In genomic region chr4:182240161-182241130, GRCh38 we compare ENCODE assay signal across 1 cellular context.
TF ChIP-seq lines count a peak whose summit lies in the region.

No MANE protein-coding gene starts in this region.

TF ChIP-seq in H1, 55 proteins besides CTCF, POLR2A, EP300 and RAD21 (continued from another document):
- TF ChIP-seq JUN (IDR thresholded peaks at IDR 0.05; ENCODE audit: low read depth, low read length) (no peak), TCF12 (IDR thresholded peaks at IDR 0.05; ENCODE audit: low read depth, low read length) (no peak), GTF2F1 (IDR thresholded peaks at IDR 0.05; ENCODE audit: borderline replicate concordance, low read depth, low read length) (no peak), EGR1 (IDR thresholded peaks at IDR 0.05; ENCODE audit: borderline replicate concordance, low read depth, low read length) (no peak), RXRA (IDR thresholded peaks at IDR 0.05; ENCODE audit: insufficient read depth, low read depth, low read length) (no peak), RNF2 (IDR thresholded peaks at IDR 0.05; ENCODE audit: borderline replicate concordance, low read depth, low read length, missing control alignments, poor library complexity, severe bottlenecking) (no peak), SUZ12 (IDR thresholded peaks at IDR 0.05; ENCODE audit: low read length) (no peak), SIN3A (conservative IDR thresholded peaks at IDR 0.05 in 1 of 2, IDR thresholded peaks at IDR 0.05 in 1 of 2; ENCODE audit: low read depth in 1 of 2, low read length in 2 of 2) (no peak), TBP (IDR thresholded peaks at IDR 0.05; ENCODE audit: low read depth, low read length) (no peak), TAF1 (IDR thresholded peaks at IDR 0.05; ENCODE audit: low read depth, low read length) (no peak), SIX5 (IDR thresholded peaks at IDR 0.05; ENCODE audit: low read depth, low read length) (no peak), HDAC2 (IDR thresholded peaks at IDR 0.05; ENCODE audit: borderline replicate concordance in 1 of 2, low read depth in 2 of 2, low read length in 2 of 2) (no peak), SP4 (IDR thresholded peaks at IDR 0.05; ENCODE audit: low read length) (no peak), SAP30 (IDR thresholded peaks at IDR 0.05; ENCODE audit: insufficient read depth, insufficient replicate concordance, low read length) (no peak)
